1 cellular context compared by ENCODE assay signal in the genomic region with DNA sequence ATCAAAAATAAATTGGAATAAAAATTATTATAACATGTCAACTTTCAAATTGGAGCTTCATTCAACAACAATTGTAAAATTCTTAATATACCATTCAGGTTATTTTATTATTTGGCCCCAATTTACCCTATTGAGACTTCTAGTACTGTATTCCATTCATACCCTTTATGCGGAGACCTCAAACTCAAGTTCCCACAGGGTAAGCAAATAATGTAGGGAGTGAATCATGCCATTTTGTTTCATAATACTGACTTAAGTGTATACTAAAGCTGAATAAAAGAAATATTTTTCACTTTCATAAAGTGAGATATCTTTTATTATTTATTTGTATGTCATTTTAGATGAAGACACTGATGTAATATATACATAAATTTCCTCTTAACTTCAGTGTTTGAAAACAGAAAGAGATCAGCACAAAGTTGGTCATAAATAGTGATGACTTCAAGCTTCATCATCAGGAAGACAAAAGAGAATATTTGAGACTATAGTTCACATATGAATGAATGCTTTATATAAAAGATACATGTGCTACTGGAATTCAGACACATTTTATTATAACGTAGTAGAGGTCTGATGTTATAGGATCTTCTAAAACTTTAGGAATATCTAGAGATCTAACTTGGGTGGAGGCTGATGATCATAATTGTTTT.
TF ChIP-seq lines count a peak whose summit lies in the region.

No MANE protein-coding gene starts in this region.

TF ChIP-seq in SK-N-SH treated with all-trans-retinoic acid at 6 μM for 48 hours, 23 proteins besides CTCF, POLR2A, EP300 and RAD21 (continued from another document):
- TF ChIP-seq CSRNP3 (CRISPR knock-in tag; IDR thresholded peaks at IDR 0.05) (no peak), PATZ1 (CRISPR knock-in tag; IDR thresholded peaks at IDR 0.05; ENCODE audit: borderline replicate concordance) (no peak), TOX (CRISPR knock-in tag; IDR thresholded peaks at IDR 0.05; ENCODE audit: borderline replicate concordance) (no peak), CSDC2 (CRISPR knock-in tag; IDR thresholded peaks at IDR 0.05) (no peak), TCF4 (CRISPR knock-in tag; IDR thresholded peaks at IDR 0.05; ENCODE audit: borderline replicate concordance) (no peak), ESRRG (CRISPR knock-in tag; IDR thresholded peaks at IDR 0.05) (no peak), ZNF8 (CRISPR knock-in tag; IDR thresholded peaks at IDR 0.05) (no peak), ZFP3 (CRISPR knock-in tag; IDR thresholded peaks at IDR 0.05) (no peak)
